ENCODE assay signal across 9 cellular contexts in genomic region chr6:37160922-37161778, GRCh38. TPM values are rescaled to one million over a fixed set of nuclear protein-coding genes. Genes with fewer than 3 reads are reported as not detected.
DNase-seq lines count a peak whose midpoint lies in the region; ATAC-seq, FAIRE-seq and TF ChIP-seq lines count a peak whose summit lies in the region.
"Had no signal": no experiment of that assay in that cellular context is flagged by ENCODE, and none has a peak within 500 bp of the region (broad histone marks: within the 10 kb centered on the region; RNA-seq: fewer than 3 reads in every experiment).

No MANE protein-coding gene starts in this region.

- TF ChIP-seq CTCF in ascending aorta (IDR thresholded peaks at IDR 0.05) (no peak), neutrophil (IDR thresholded peaks at IDR 0.05) (no peak), suprapubic skin (IDR thresholded peaks at IDR 0.05) (no peak)

- DNase-seq in GM12892 (ENCODE audit: insufficient read length) (no peak), ascending aorta (ENCODE audit: low spot score in 2 of 2) (no peak), suprapubic skin (ENCODE audit: low spot score in 2 of 2) (no peak), UCSD-AML1 (lab: John Stamatoyannopoulos, UW; ENCODE audit: unreplicated experiment) (no peak), posterior vena cava (ENCODE audit: low spot score) (no peak), GM19238 (ENCODE audit: insufficient read length, low spot score) (no peak)

- intact Hi-C loops in ascending aorta (cut with DNase I) (no loop called here), posterior vena cava (cut with DNase I) (no loop called here)

- peak; percentile 57 for ATAC-seq in HG03575 (IDR thresholded peaks at IDR 0.05; ENCODE audit: extremely low read depth, insufficient number of reproducible peaks, low FRiP score, unreplicated experiment)

- H3K4me1 ChIP-seq in ascending aorta, result peaks cover 0 to 13% of the 10 kb centered on the region in 2 donors
- peaks cover 13 to 14% of the 10 kb centered on the region in 2 experiments for H3K4me1 ChIP-seq in neutrophil (ENCODE audit: control insufficient read depth in 1 of 2, insufficient read depth in 1 of 2, low read depth in 1 of 2, low read length in 1 of 2)
- H3K4me1 ChIP-seq in suprapubic skin, result no peaks in the 10 kb centered on the region

- H3K27ac ChIP-seq in ascending aorta (peak overlapping the region; percentile 41 to 45), neutrophil (peak overlapping the region; percentile 72), suprapubic skin (no peak overlapping the region)

- WGBS in suprapubic skin, result 80% methylated on average over 8 of the region's 8 CpGs

- TF ChIP-seq POLR2A in GM12892 (IDR thresholded peaks at IDR 0.05; ENCODE audit: low read depth, low read length) (no peak), suprapubic skin (IDR thresholded peaks at IDR 0.05) (no peak)

- H3K36me3 ChIP-seq in ascending aorta, result no peaks in the 10 kb centered on the region
- H3K36me3 ChIP-seq in neutrophil, result no peaks in the 10 kb centered on the region
- H3K36me3 ChIP-seq in suprapubic skin, result no peaks in the 10 kb centered on the region

- H3K4me3 ChIP-seq in ascending aorta (no peak overlapping the region), neutrophil (ENCODE audit: low read depth in 1 of 2, low read length in 1 of 2) (no peak overlapping the region), suprapubic skin (no peak overlapping the region)
- H3K4me3 ChIP-seq: coronary artery had no signal

- H3K9me3 ChIP-seq in ascending aorta, result no peaks in the 10 kb centered on the region
- no peaks in the 10 kb centered on the region for H3K9me3 ChIP-seq in neutrophil
- no peaks in the 10 kb centered on the region for H3K9me3 ChIP-seq in suprapubic skin

- no peak for TF ChIP-seq EP300 in suprapubic skin (IDR thresholded peaks at IDR 0.05)

- no peaks in the 10 kb centered on the region for H3K27me3 ChIP-seq in ascending aorta
- no peaks in the 10 kb centered on the region for H3K27me3 ChIP-seq in neutrophil
- no peaks in the 10 kb centered on the region for H3K27me3 ChIP-seq in suprapubic skin

- peak; percentile 82 for FAIRE-seq in GM12892 (lab: Jason Lieb, UNC)

RNA-seq across cellular contexts. Expression of gene PIM1, which starts 8.8 kb away (rescaled TPM):
- 8.3 TPM for polyA plus RNA-seq in GM12892 (2012; ENCODE audit: missing spikeins)
- total RNA-seq in ascending aorta (17.7 TPM), suprapubic skin (100 to 1,000 TPM in 2 of 4 donors, 10 to 100 TPM in 2; 63.6 to 158 (median 110) TPM), posterior vena cava (10 to 100 TPM; 32.3 to 34.3 TPM)
